ENCODE assay signal across 14 cellular contexts in the genomic region with DNA sequence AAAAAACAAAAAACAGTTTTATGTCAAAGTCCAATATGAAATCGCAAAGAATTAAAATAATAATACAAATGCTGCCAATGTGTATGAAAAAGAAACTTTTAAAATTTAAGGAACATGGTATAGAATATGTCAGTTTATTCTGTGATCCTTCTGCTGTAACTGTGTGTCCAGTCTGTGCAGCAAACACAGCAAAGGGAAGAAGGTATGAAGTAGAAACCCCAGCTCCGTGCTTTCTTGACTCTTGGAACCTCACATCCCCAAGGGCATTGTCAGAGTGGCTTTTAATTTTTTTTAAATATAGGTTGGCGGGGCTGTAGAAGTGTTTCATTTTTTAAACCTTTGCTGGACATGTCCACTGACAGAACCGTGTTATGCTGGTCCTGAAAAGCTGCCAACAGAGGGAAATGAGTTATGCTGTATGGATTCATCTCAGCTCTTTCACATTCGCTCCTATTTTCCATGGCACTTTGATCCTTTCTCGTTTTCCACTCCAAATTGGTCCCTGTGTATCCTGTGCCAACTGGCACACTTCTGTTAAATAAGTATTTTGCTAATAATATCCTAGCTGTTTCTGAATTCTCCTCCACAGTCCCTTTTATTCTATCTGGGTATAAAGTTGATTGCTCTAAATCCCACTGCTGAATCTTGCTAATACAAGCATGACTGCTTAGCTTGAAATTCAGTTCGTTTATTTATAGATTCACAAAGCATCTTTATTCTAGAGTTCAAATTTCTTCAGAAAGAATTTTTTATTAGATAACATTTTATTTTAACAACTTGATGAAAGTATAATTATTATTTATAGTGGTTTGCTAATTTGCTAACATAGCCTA.
A peak's percentile ranks its signal among the peaks of the same experiment; 100 is the strongest.
DNase-seq lines count a peak whose midpoint lies in the region; ATAC-seq and TF ChIP-seq lines count a peak whose summit lies in the region.
"Had no signal": no experiment of that assay in that cellular context is flagged by ENCODE, and none has a peak within 500 bp of the region (broad histone marks: within the 10 kb centered on the region; RNA-seq: fewer than 3 reads in every experiment).

No MANE protein-coding gene starts in this region.

- H2AK5ac ChIP-seq in IMR-90 (ENCODE audit: low read depth, low read length), result no peak overlapping the region

- no TSS peak for BruUV-seq in IMR-90 (replicated peaks; lab: Mats Ljungman, UMichigan)

- H4K91ac ChIP-seq in IMR-90 (ENCODE audit: insufficient read depth, low read depth, low read length), result no peak overlapping the region

- POLR2A ChIA-PET in IMR-90 (lab: Charles Lee; ENCODE audit: unreplicated experiment), result no interaction called here

- H2AK9ac ChIP-seq in IMR-90 (replicated peaks; ENCODE audit: low read depth, low read length, poor library complexity), result no peak overlapping the region

- no peak overlapping the region for H4K8ac ChIP-seq in IMR-90 (ENCODE audit: low read depth in 2 of 2, low read length in 2 of 2)

- WGBS in IMR-90 (ENCODE audit: extremely low coverage in 2 of 2, insufficient read length in 1 of 2), 2 experiments, result no CpG with 5 or more reads among the region's 7 CpGs

- TF ChIP-seq POLR2A in IMR-90 (IDR thresholded peaks at IDR 0.05; ENCODE audit: low read depth, low read length), result no peak

- no peak overlapping the region for H2BK20ac ChIP-seq in IMR-90 (ENCODE audit: low read depth, low read length)

- no peaks in the 10 kb centered on the region for H4K20me1 ChIP-seq in IMR-90 (ENCODE audit: insufficient read depth, low read length)

- no peak overlapping the region for H3K23ac ChIP-seq in IMR-90 (ENCODE audit: low read depth, low read length)

- H3K4me3 ChIP-seq in IMR-90 (ENCODE audit: insufficient read depth, low read depth, low read length), result no peak overlapping the region
- peak overlapping the region in 4 of 5 donors; percentile 16 to 44 (median 29) for H3K4me3 ChIP-seq in subcutaneous abdominal adipose tissue (ENCODE audit: low read depth in 1 of 5, low read length in 5 of 5)

- TF ChIP-seq RAD21 in IMR-90 (IDR thresholded peaks at IDR 0.05; ENCODE audit: low read length), result no peak

- H3K9ac ChIP-seq in IMR-90 (ENCODE audit: low read depth, low read length) (peak overlapping the region; percentile 36; the same call in 1 of the 2 replicates), subcutaneous abdominal adipose tissue (ENCODE audit: low read length in 5 of 5) (peak overlapping the region in 2 of 5 donors; percentile 23 to 32)

- H3K56ac ChIP-seq in IMR-90 (ENCODE audit: extremely low read depth, insufficient read depth, low read length), result no peak overlapping the region

- H3K36me3 ChIP-seq in IMR-90 (ENCODE audit: control insufficient read depth, insufficient read depth, low read length), result no peaks in the 10 kb centered on the region
- no peaks in the 10 kb centered on the region for H3K36me3 ChIP-seq in subcutaneous abdominal adipose tissue (ENCODE audit: control insufficient read depth in 5 of 5, insufficient read depth in 5 of 5, low read length in 5 of 5)
- H3K36me3 ChIP-seq: heart left ventricle had no signal

- no peaks in the 10 kb centered on the region for H3K9me1 ChIP-seq in IMR-90 (ENCODE audit: insufficient read depth, low read length)

- dilution Hi-C loops in IMR-90 (cut with HindIII; ENCODE audit: low sequenced_read_pairs, unreplicated experiment), result no loop called here

- no peak overlapping the region for H2AFZ ChIP-seq in IMR-90 (replicated peaks; ENCODE audit: low read length, poor library complexity)

- H3K9me3 ChIP-seq in IMR-90 (ENCODE audit: control insufficient read depth, insufficient read depth, low read length) (no peaks in the 10 kb centered on the region), subcutaneous abdominal adipose tissue (ENCODE audit: control insufficient read depth in 5 of 5, low read length in 5 of 5) (no peaks in the 10 kb centered on the region)
- H3K9me3 ChIP-seq: heart left ventricle had no signal

- H3K27me3 ChIP-seq in IMR-90 (ENCODE audit: control insufficient read depth, insufficient read depth, low read length), result no peaks in the 10 kb centered on the region
- no peaks in the 10 kb centered on the region for H3K27me3 ChIP-seq in subcutaneous abdominal adipose tissue (ENCODE audit: control insufficient read depth in 5 of 5, insufficient read depth in 4 of 5, low read length in 5 of 5)
- H3K27me3 ChIP-seq: heart left ventricle had no signal

- CTCF ChIA-PET in IMR-90 (lab: Yijun Ruan, JAX), result no interaction called here

- no peak for TF ChIP-seq CTCF in IMR-90 (conservative IDR thresholded peaks at IDR 0.05; ENCODE audit: low read depth, low read length)

- DNase-seq in IMR-90, result peak; percentile 27
- peak; percentile 51 for DNase-seq in cerebellar cortex (ENCODE audit: low spot score)
- DNase-seq in globus pallidus (ENCODE audit: low spot score), result peak; percentile 10
- no peak for DNase-seq in OCI-M1 (lab: John Stamatoyannopoulos, UW)
- no peak for DNase-seq in hepatic stellate cell (ENCODE audit: low spot score)
- DNase-seq: activated CD8-positive, alpha-beta T cell treated with anti-CD3 and anti-CD28 coated beads, Interleukin-2, amount 10 ng/mL, durations not matched to agents 7 days and 5 days; activated naive CD8-positive, alpha-beta T cell treated with anti-CD3 and anti-CD28 coated beads, Interleukin-2, amount 10 ng/mL, durations not matched to agents 7 days and 5 days; activated T-cell treated with anti-CD3 and anti-CD28 coated beads, Interleukin-2, amount 50 U/mL, for 72 hours; heart left ventricle; NCI-H1930; Right ventricle myocardium superior had no signal

- peak; percentile 53 for ATAC-seq in IMR-90 (ENCODE audit: low read depth)
- ATAC-seq in HG03460 (IDR thresholded peaks at IDR 0.05; ENCODE audit: unreplicated experiment), result no peak
- ATAC-seq: activated CD8-positive, alpha-beta T cell treated with anti-CD3 and anti-CD28 coated beads, Interleukin-2, amount 10 ng/mL, durations not matched to agents 7 days and 5 days; activated T-cell treated with anti-CD3 and anti-CD28 coated beads, Interleukin-2, amount 50 U/mL, for 72 hours; heart left ventricle had no signal

- no peak overlapping the region for H4K5ac ChIP-seq in IMR-90 (ENCODE audit: low read depth, low read length)

- no peak overlapping the region for H2BK120ac ChIP-seq in IMR-90 (ENCODE audit: low read depth, low read length)

- no peak overlapping the region for H3K4ac ChIP-seq in IMR-90 (ENCODE audit: low read depth, low read length)

- 0 out of 2 replicates have a peak overlapping the region, but pooled peaks have one; percentile 34 for H3K14ac ChIP-seq in IMR-90 (replicated peaks; ENCODE audit: low read depth, low read length)

- no peaks in the 10 kb centered on the region for H3K79me1 ChIP-seq in IMR-90 (ENCODE audit: low read depth in 1 of 2, low read length in 2 of 2)

- intact Hi-C loops in IMR-90 (cut with micrococcal nuclease), result no loop called here

- no peak overlapping the region for H2BK5ac ChIP-seq in IMR-90 (ENCODE audit: low read depth, low read length, poor library complexity, severe bottlenecking)

- in situ Hi-C loops in IMR-90 (cut with MboI; ENCODE audit: low sequenced_read_pairs), result no loop called here

- H3K18ac ChIP-seq in IMR-90 (ENCODE audit: low read depth, low read length), result no peak overlapping the region

- H3K4me1 ChIP-seq in IMR-90 (ENCODE audit: control insufficient read depth, insufficient read depth, low read length), result no peaks in the 10 kb centered on the region; the same call in 1 of the 2 replicates
- peaks cover 0 to 25% (median 15%) of the 10 kb centered on the region in 5 donors for H3K4me1 ChIP-seq in subcutaneous abdominal adipose tissue (ENCODE audit: control insufficient read depth in 5 of 5, insufficient read depth in 5 of 5, low read length in 5 of 5)

- peak overlapping the region; percentile 66; the same call in 1 of the 2 replicates for H3K4me2 ChIP-seq in IMR-90 (ENCODE audit: low read depth, low read length)

- no peak overlapping the region; the same call in 2 of the 3 replicates for H2BK15ac ChIP-seq in IMR-90 (ENCODE audit: low read depth, low read length)

- peak overlapping the region; percentile 27; the same call in 1 of the 2 replicates for H3K27ac ChIP-seq in IMR-90 (ENCODE audit: insufficient read depth, low read length)
- no peak overlapping the region for H3K27ac ChIP-seq in subcutaneous abdominal adipose tissue (ENCODE audit: low read depth, low read length)
- H3K27ac ChIP-seq: heart left ventricle, VCaP had no signal

TF ChIP-seq in IMR-90, 13 proteins besides CTCF, POLR2A, EP300 and RAD21 (continues in another document):
- no peak for TF ChIP-seq NFE2L2 (IDR thresholded peaks at IDR 0.05; ENCODE audit: low read depth, low read length)
- no peak for TF ChIP-seq MXI1 (IDR thresholded peaks at IDR 0.05; ENCODE audit: borderline replicate concordance, low read depth, low read length)
- TF ChIP-seq MAZ (IDR thresholded peaks at IDR 0.05; ENCODE audit: borderline replicate concordance, low read depth, low read length), result no peak
- no peak for TF ChIP-seq RCOR1 (IDR thresholded peaks at IDR 0.05; ENCODE audit: insufficient replicate concordance, low read length)
- no peak for TF ChIP-seq BHLHE40 (IDR thresholded peaks at IDR 0.05; ENCODE audit: low read depth, low read length)
- no peak for TF ChIP-seq RFX5 (IDR thresholded peaks at IDR 0.05; ENCODE audit: low read depth, low read length)
- TF ChIP-seq, protein P1, sequence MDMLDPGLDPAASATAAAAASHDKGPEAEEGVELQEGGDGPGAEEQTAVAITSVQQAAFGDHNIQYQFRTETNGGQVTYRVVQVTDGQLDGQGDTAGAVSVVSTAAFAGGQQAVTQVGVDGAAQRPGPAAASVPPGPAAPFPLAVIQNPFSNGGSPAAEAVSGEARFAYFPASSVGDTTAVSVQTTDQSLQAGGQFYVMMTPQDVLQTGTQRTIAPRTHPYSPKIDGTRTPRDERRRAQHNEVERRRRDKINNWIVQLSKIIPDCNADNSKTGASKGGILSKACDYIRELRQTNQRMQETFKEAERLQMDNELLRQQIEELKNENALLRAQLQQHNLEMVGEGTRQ (IDR thresholded peaks at IDR 0.05; ENCODE audit: low read depth, low read length), result no peak
- TF ChIP-seq FOS (IDR thresholded peaks at IDR 0.05; ENCODE audit: low read depth, low read length), result no peak
- TF ChIP-seq CEBPB (IDR thresholded peaks at IDR 0.05; ENCODE audit: low read depth, low read length), result no peak
- TF ChIP-seq SMC3 (IDR thresholded peaks at IDR 0.05; ENCODE audit: low read depth, low read length), result no peak
- TF ChIP-seq MAFK (IDR thresholded peaks at IDR 0.05; ENCODE audit: low read depth, low read length), result no peak
- TF ChIP-seq CHD1 (IDR thresholded peaks at IDR 0.05; ENCODE audit: low read depth, low read length), result no peak

Comparison
In these comparisons a context has a peak if more than half of its experiments do, and no peak if none do; other contexts are left out.
1. DNase-seq: peak in IMR-90 (single experiment), cerebellar cortex (single experiment) and globus pallidus (single experiment); none in OCI-M1 (single experiment) and hepatic stellate cell (single experiment).